In the genomic region with DNA sequence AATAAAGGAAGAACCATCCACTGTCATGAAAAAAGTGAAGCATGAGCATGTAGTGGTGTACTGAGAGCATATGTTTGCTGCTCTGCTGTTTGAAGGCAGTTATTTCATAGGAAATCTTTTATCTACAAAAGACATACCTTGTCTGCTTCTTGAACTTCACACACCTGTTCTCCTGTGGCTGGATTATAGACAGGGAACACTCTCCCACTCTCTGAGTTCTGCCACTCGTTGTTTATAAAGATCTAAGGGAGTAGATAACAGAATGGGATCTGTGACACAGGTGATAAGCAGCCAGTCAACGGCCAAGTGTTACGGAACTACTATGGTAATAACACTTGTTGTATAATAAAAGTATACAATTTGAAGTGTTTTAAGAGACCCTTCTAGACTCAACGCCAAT, we compare ENCODE assay signal across 10 cellular contexts. TPM values are rescaled to one million over a fixed set of nuclear protein-coding genes. Genes with fewer than 3 reads are reported as not detected.
"Had no signal": no experiment of that assay in that cellular context is flagged by ENCODE, and none has a peak within 500 bp of the region (broad histone marks: within the 10 kb centered on the region; RNA-seq: fewer than 3 reads in every experiment).

No MANE protein-coding gene starts in this region.

- H3K27ac ChIP-seq: GM23248 had no signal

- H3K27ac Mint-ChIP-seq: HFFc6 had no signal

- H2AFZ ChIP-seq: GM23248 had no signal

- H3K4me3 ChIP-seq: GM23248, HAP-1 had no signal

- H3K4me3 Mint-ChIP-seq: HFFc6 had no signal

- H3K9ac ChIP-seq: GM23248 had no signal

- ATAC-seq: HCT116 had no signal

- H3K36me3 ChIP-seq: HAP-1 had no signal

- H3K9me3 ChIP-seq: HAP-1 had no signal

- FAIRE-seq: HTR-8/SVneo had no signal

- DNase-seq: GM23248, GOT3, H7, HFFc6, IMR-90, KG1 had no signal

- H3K9me3 Mint-ChIP-seq: HFFc6 had no signal

- H3K4me1 ChIP-seq: HAP-1 had no signal

RNA-seq across cellular contexts. Expression of a gene that starts 51.5 kb away (rescaled TPM):
- total RNA-seq: H4, HFFc6, IMR-90 had no signal
- polyA plus RNA-seq: IMR-90 had no signal
